35 cellular contexts compared by ENCODE assay signal in genomic region chr2:75134802-75135201, GRCh38.
"Had no signal": no experiment of that assay in that cellular context is flagged by ENCODE, and none has a peak within 500 bp of the region (broad histone marks: within the 10 kb centered on the region; RNA-seq: fewer than 3 reads in every experiment).

No MANE protein-coding gene starts in this region.

- ATAC-seq: activated CD8-positive, alpha-beta memory T cell treated with anti-CD3 and anti-CD28 coated beads, Interleukin-2, amount 10 ng/mL, durations not matched to agents 7 days and 5 days; activated T-helper 17 cell treated with anti-CD3 and anti-CD28 coated beads, Interleukin-2, amount 50 U/mL, for 72 hours; body of pancreas; PC-3 had no signal

- H3K9me3 ChIP-seq: adrenal gland, body of pancreas, breast epithelium, MG63 had no signal

- H3K27me3 ChIP-seq: adrenal gland, body of pancreas, breast epithelium, MG63 had no signal

- H3K4me1 Mint-ChIP-seq: activated CD4-positive, alpha-beta memory T cell treated with anti-CD3 and anti-CD28 coated beads, Interleukin-2, amount 10 ng/mL, durations not matched to agents 7 days and 5 days; activated CD8-positive, alpha-beta memory T cell treated with anti-CD3 and anti-CD28 coated beads, Interleukin-2, amount 10 ng/mL, durations not matched to agents 7 days and 5 days; activated naive CD4-positive, alpha-beta T cell treated with anti-CD3 and anti-CD28 coated beads, Interleukin-2, amount 50 U/mL, for 24 hours; activated naive CD8-positive, alpha-beta T cell treated with anti-CD3 and anti-CD28 coated beads, Interleukin-2, amount 10 ng/mL, durations not matched to agents 7 days and 5 days; activated T-helper 17 cell treated with anti-CD3 and anti-CD28 coated beads, Interleukin-2, amount 50 U/mL, for 72 hours had no signal

- H3K4me3 Mint-ChIP-seq: activated CD4-positive, alpha-beta memory T cell treated with anti-CD3 and anti-CD28 coated beads, Interleukin-2, amount 10 ng/mL, durations not matched to agents 7 days and 5 days; activated CD8-positive, alpha-beta memory T cell treated with anti-CD3 and anti-CD28 coated beads, Interleukin-2, amount 10 ng/mL, durations not matched to agents 7 days and 5 days; activated naive CD4-positive, alpha-beta T cell treated with anti-CD3 and anti-CD28 coated beads, Interleukin-2, amount 50 U/mL, for 24 hours; activated naive CD8-positive, alpha-beta T cell treated with anti-CD3 and anti-CD28 coated beads, Interleukin-2, amount 10 ng/mL, durations not matched to agents 7 days and 5 days; activated T-helper 17 cell treated with anti-CD3 and anti-CD28 coated beads, Interleukin-2, amount 50 U/mL, for 72 hours had no signal

- H3K36me3 ChIP-seq: adrenal gland, breast epithelium, MG63, WERI-Rb-1 had no signal

- H3K27me3 Mint-ChIP-seq: activated T-helper 17 cell treated with anti-CD3 and anti-CD28 coated beads, Interleukin-2, amount 50 U/mL, for 72 hours had no signal

- FAIRE-seq: astrocyte had no signal

- H3K27ac Mint-ChIP-seq: activated CD4-positive, alpha-beta memory T cell treated with anti-CD3 and anti-CD28 coated beads, Interleukin-2, amount 10 ng/mL, durations not matched to agents 7 days and 5 days; activated CD8-positive, alpha-beta memory T cell treated with anti-CD3 and anti-CD28 coated beads, Interleukin-2, amount 10 ng/mL, durations not matched to agents 7 days and 5 days; activated naive CD4-positive, alpha-beta T cell treated with anti-CD3 and anti-CD28 coated beads, Interleukin-2, amount 50 U/mL, for 24 hours; activated naive CD8-positive, alpha-beta T cell treated with anti-CD3 and anti-CD28 coated beads, Interleukin-2, amount 10 ng/mL, durations not matched to agents 7 days and 5 days; activated T-helper 17 cell treated with anti-CD3 and anti-CD28 coated beads, Interleukin-2, amount 50 U/mL, for 72 hours had no signal

- H3K36me3 Mint-ChIP-seq: activated CD8-positive, alpha-beta memory T cell treated with anti-CD3 and anti-CD28 coated beads, Interleukin-2, amount 10 ng/mL, durations not matched to agents 7 days and 5 days; activated naive CD4-positive, alpha-beta T cell treated with anti-CD3 and anti-CD28 coated beads, Interleukin-2, amount 50 U/mL, for 24 hours; activated naive CD8-positive, alpha-beta T cell treated with anti-CD3 and anti-CD28 coated beads, Interleukin-2, amount 10 ng/mL, durations not matched to agents 7 days and 5 days had no signal

- H3K4me3 ChIP-seq: adrenal gland, body of pancreas, breast epithelium, MG63 had no signal

- DNase-seq: activated CD4-positive, alpha-beta memory T cell treated with anti-CD3 and anti-CD28 coated beads, Interleukin-2, amount 10 ng/mL, durations not matched to agents 7 days and 5 days; activated CD4-positive, alpha-beta T cell treated with anti-CD3 and anti-CD28 coated beads for 1 hour; activated CD4-positive, alpha-beta T cell treated with anti-CD3 and anti-CD28 coated beads for 48 hours; activated CD4-positive, CD25-positive, alpha-beta regulatory T cell; activated CD8-positive, alpha-beta memory T cell treated with anti-CD3 and anti-CD28 coated beads for 24 hours; activated CD8-positive, alpha-beta memory T cell treated with anti-CD3 and anti-CD28 coated beads, Interleukin-2, amount 10 ng/mL, durations not matched to agents 7 days and 5 days; activated CD8-positive, alpha-beta memory T cell treated with anti-CD3 and anti-CD28 coated beads, Interleukin-2, amount 50 U/mL, for 48 hours; activated effector memory CD4-positive, alpha-beta T cell treated with anti-CD3 and anti-CD28 coated beads, Interleukin-2, amount 50 U/mL, for 16 hours; activated naive CD4-positive, alpha-beta T cell; activated naive CD8-positive, alpha-beta T cell treated with anti-CD3 and anti-CD28 coated beads, Interleukin-2, amount 10 ng/mL, durations not matched to agents 7 days and 5 days; activated T-cell treated with anti-CD3 and anti-CD28 coated beads, Interleukin-2, amount 50 U/mL, for 48 hours; body of pancreas; Kasumi-1; KG1; MG63; NCI-H1092; NCI-H1436 treated with DMSO at 0.1 percent for 48 hours; NCI-H1694 treated with DMSO at 0.1 percent for 48 hours; NCI-H2029; NCI-H345; NCI-H524 treated with DMSO at 0.1 percent for 48 hours; NCI-H748 treated with DMSO at 0.1 percent for 48 hours; NK-92 treated with Interleukin-12 subunit alpha and Interleukin-12 subunit beta, amount 100 ng/mL, for 24 hours; PC-3; Right ventricle myocardium superior; SW 1271; T-helper 1 cell; T-helper 2 cell; T-helper 9 cell; WERI-Rb-1 had no signal

- H3K9me3 Mint-ChIP-seq: activated CD4-positive, alpha-beta memory T cell treated with anti-CD3 and anti-CD28 coated beads, Interleukin-2, amount 10 ng/mL, durations not matched to agents 7 days and 5 days; activated naive CD4-positive, alpha-beta T cell treated with anti-CD3 and anti-CD28 coated beads, Interleukin-2, amount 50 U/mL, for 24 hours; activated naive CD8-positive, alpha-beta T cell treated with anti-CD3 and anti-CD28 coated beads, Interleukin-2, amount 10 ng/mL, durations not matched to agents 7 days and 5 days; activated T-helper 17 cell treated with anti-CD3 and anti-CD28 coated beads, Interleukin-2, amount 50 U/mL, for 72 hours had no signal

- H3K4me1 ChIP-seq: body of pancreas, breast epithelium had no signal

- H3K27ac ChIP-seq: body of pancreas, WERI-Rb-1 had no signal
